Comparison of ENCODE assay signal across 1 cellular context in genomic region chr12:54357802-54358619, GRCh38.
TF ChIP-seq lines count a peak whose summit lies in the region.

No MANE protein-coding gene starts in this region.

TF ChIP-seq in HepG2, 621 proteins besides CTCF, POLR2A, EP300 and RAD21:
- peak; percentile 6 for TF ChIP-seq CBX1 (IDR thresholded peaks at IDR 0.05; ENCODE audit: low read depth)
- TF ChIP-seq ZNF574 (CRISPR knock-in tag; IDR thresholded peaks at IDR 0.05): no peak
- no peak for TF ChIP-seq GABPA (IDR thresholded peaks at IDR 0.05; ENCODE audit: low read depth, low read length)
- no peak for TF ChIP-seq GABPA (CRISPR knock-in tag; IDR thresholded peaks at IDR 0.05; ENCODE audit: low read depth)
- TF ChIP-seq, protein P1, sequence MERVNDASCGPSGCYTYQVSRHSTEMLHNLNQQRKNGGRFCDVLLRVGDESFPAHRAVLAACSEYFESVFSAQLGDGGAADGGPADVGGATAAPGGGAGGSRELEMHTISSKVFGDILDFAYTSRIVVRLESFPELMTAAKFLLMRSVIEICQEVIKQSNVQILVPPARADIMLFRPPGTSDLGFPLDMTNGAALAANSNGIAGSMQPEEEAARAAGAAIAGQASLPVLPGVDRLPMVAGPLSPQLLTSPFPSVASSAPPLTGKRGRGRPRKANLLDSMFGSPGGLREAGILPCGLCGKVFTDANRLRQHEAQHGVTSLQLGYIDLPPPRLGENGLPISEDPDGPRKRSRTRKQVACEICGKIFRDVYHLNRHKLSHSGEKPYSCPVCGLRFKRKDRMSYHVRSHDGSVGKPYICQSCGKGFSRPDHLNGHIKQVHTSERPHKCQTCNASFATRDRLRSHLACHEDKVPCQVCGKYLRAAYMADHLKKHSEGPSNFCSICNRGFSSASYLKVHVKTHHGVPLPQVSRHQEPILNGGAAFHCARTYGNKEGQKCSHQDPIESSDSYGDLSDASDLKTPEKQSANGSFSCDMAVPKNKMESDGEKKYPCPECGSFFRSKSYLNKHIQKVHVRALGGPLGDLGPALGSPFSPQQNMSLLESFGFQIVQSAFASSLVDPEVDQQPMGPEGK (CRISPR knock-in tag; IDR thresholded peaks at IDR 0.05): peak; percentile 69
